ENCODE assay signal across 28 cellular contexts in genomic region chr2:16006537-16007166, GRCh38.
DNase-seq lines count a peak whose midpoint lies in the region; ATAC-seq, FAIRE-seq and TF ChIP-seq lines count a peak whose summit lies in the region.
"Had no signal": no experiment of that assay in that cellular context is flagged by ENCODE, and none has a peak within 500 bp of the region (broad histone marks: within the 10 kb centered on the region; RNA-seq: fewer than 3 reads in every experiment).

No MANE protein-coding gene starts in this region.

- peaks cover 6 to 27% (median 20%) of the 10 kb centered on the region in 5 experiments for H3K9me3 Mint-ChIP-seq in brain
- no peaks in the 10 kb centered on the region for H3K9me3 Mint-ChIP-seq in T-helper 2 cell treated with Interferon-gamma antibody and Interleukin-4, amounts not matched to agents 5 μg/mL and 100 μg/mL, for 36 hours
- H3K9me3 Mint-ChIP-seq: activated naive CD4-positive, alpha-beta T cell treated with anti-CD3 and anti-CD28 coated beads for 36 hours; activated T-cell treated with anti-CD3 and anti-CD28 coated beads, Interleukin-2, amount 50 U/mL, for 72 hours had no signal

- no peaks in the 10 kb centered on the region for H3K79me2 ChIP-seq in HepG2 (ENCODE audit: insufficient read depth, low read length)
- no peaks in the 10 kb centered on the region for H3K79me2 ChIP-seq in smooth muscle cell (ENCODE audit: low read depth)

- peak overlapping the region in 3 of 5 experiments; percentile 11 to 76 (median 35) for H3K27ac Mint-ChIP-seq in brain
- no peak overlapping the region for H3K27ac Mint-ChIP-seq in T-helper 2 cell treated with Interferon-gamma antibody and Interleukin-4, amounts not matched to agents 5 μg/mL and 100 μg/mL, for 36 hours
- H3K27ac Mint-ChIP-seq: activated CD8-positive, alpha-beta memory T cell treated with anti-CD3 and anti-CD28 coated beads, Interleukin-2, amount 10 ng/mL, durations not matched to agents 7 days and 5 days; activated naive CD4-positive, alpha-beta T cell treated with anti-CD3 and anti-CD28 coated beads for 36 hours; activated T-cell treated with anti-CD3 and anti-CD28 coated beads, Interleukin-2, amount 50 U/mL, for 72 hours; WTC11 had no signal

- no TSS peak for BruUV-seq in HepG2 (replicated peaks; lab: Mats Ljungman, UMichigan)

- DNase-seq in DMS53 (lab: John Stamatoyannopoulos, UW), result peak; percentile 68
- DNase-seq in HepG2 (ENCODE audit: low spot score), result no peak
- DNase-seq in smooth muscle cell (lab: John Stamatoyannopoulos, UW; ENCODE audit: unreplicated experiment), result no peak
- no peak for DNase-seq in spleen
- DNase-seq in stimulated activated CD4-positive, alpha-beta T cell treated with anti-CD3 and anti-CD28 coated beads, Interleukin-4, amount 100 ng/mL, for 24 hours, result no peak
- no peak for DNase-seq in ACHN
- no peak for DNase-seq in T-helper 2 cell treated with Interferon-gamma antibody and Interleukin-4, amounts not matched to agents 5 μg/mL and 100 μg/mL, for 36 hours (ENCODE audit: low spot score)
- DNase-seq: activated CD4-positive, alpha-beta T cell treated with anti-CD3 and anti-CD28 coated beads, Interleukin-2, amount 50 U/mL, for 1 hour; activated CD8-positive, alpha-beta memory T cell treated with anti-CD3 and anti-CD28 coated beads, Interleukin-2, amount 10 ng/mL, durations not matched to agents 7 days and 5 days; activated naive CD4-positive, alpha-beta T cell treated with anti-CD3 and anti-CD28 coated beads for 36 hours; activated T-cell treated with anti-CD3 and anti-CD28 coated beads, Interleukin-2, amount 50 U/mL, for 72 hours; caudate nucleus; DMS 273 treated with DMSO at 0.1 percent for 48 hours; foreskin fibroblast; IMR-90; left ventricle myocardium inferior; midbrain; NCI-H1105; NCI-H2029; NCI-H748 treated with DMSO at 0.1 percent for 48 hours; posterior cingulate gyrus; stimulated activated CD4-positive, alpha-beta T cell treated with anti-CD3 and anti-CD28 coated beads, Interleukin-15, amount 100 ng/mL, for 24 hours; T1000; uterus had no signal

- POLR2A ChIA-PET in HepG2 (lab: Yijun Ruan, JAX), result no interaction called here

- peaks cover 6% of the 10 kb centered on the region for H3K4me1 Mint-ChIP-seq in brain
- no peaks in the 10 kb centered on the region for H3K4me1 Mint-ChIP-seq in T-helper 2 cell treated with Interferon-gamma antibody and Interleukin-4, amounts not matched to agents 5 μg/mL and 100 μg/mL, for 36 hours (ENCODE audit: low read depth)
- H3K4me1 Mint-ChIP-seq: activated CD8-positive, alpha-beta memory T cell treated with anti-CD3 and anti-CD28 coated beads, Interleukin-2, amount 10 ng/mL, durations not matched to agents 7 days and 5 days had no signal

- no peak overlapping the region for H3K9ac ChIP-seq in HepG2 (ENCODE audit: insufficient read depth, low read depth, low read length)
- H3K9ac ChIP-seq in smooth muscle cell (ENCODE audit: low read depth), result peak overlapping the region; percentile 32

- H3K36me3 Mint-ChIP-seq in brain, result peaks cover 3% of the 10 kb centered on the region
- no peaks in the 10 kb centered on the region for H3K36me3 Mint-ChIP-seq in T-helper 2 cell treated with Interferon-gamma antibody and Interleukin-4, amounts not matched to agents 5 μg/mL and 100 μg/mL, for 36 hours (ENCODE audit: low read depth)
- H3K36me3 Mint-ChIP-seq: activated CD8-positive, alpha-beta memory T cell treated with anti-CD3 and anti-CD28 coated beads, Interleukin-2, amount 10 ng/mL, durations not matched to agents 7 days and 5 days had no signal

- WGBS in HepG2 (ENCODE audit: low lambda C conversion rate), result 61% methylated on average over 4 of the region's 4 CpGs
- WGBS in smooth muscle cell (ENCODE audit: low lambda C conversion rate), result 40% methylated on average over 4 of the region's 4 CpGs
- 74 to 92% (median 86%) methylated on average over 4 of the region's 4 CpGs for WGBS in spleen, 5 donors

- ATAC-seq in HepG2, result peak; percentile 63; the same call in 2 of the 3 replicates
- ATAC-seq: activated CD8-positive, alpha-beta memory T cell treated with anti-CD3 and anti-CD28 coated beads, Interleukin-2, amount 10 ng/mL, durations not matched to agents 7 days and 5 days; WTC11 had no signal

- H3K27me3 Mint-ChIP-seq in brain, result peaks cover 5% of the 10 kb centered on the region
- H3K27me3 Mint-ChIP-seq in T-helper 2 cell treated with Interferon-gamma antibody and Interleukin-4, amounts not matched to agents 5 μg/mL and 100 μg/mL, for 36 hours (ENCODE audit: low read depth), result no peaks in the 10 kb centered on the region
- H3K27me3 Mint-ChIP-seq: activated CD8-positive, alpha-beta memory T cell treated with anti-CD3 and anti-CD28 coated beads, Interleukin-2, amount 10 ng/mL, durations not matched to agents 7 days and 5 days had no signal

- TF ChIP-seq POLR2A in HepG2 (IDR thresholded peaks at IDR 0.05; ENCODE audit: insufficient read depth in 1 of 2, low read depth in 2 of 2, low read length in 2 of 2) (no peak), spleen (IDR thresholded peaks at IDR 0.05) (no peak)

- in situ Hi-C loops in HepG2 (cut with HindIII; ENCODE audit: extremely low pct_ligation_motif_present, low pct_unique_long_range_greater_than_20kb) (no loop called here), ACHN (cut with HindIII; ENCODE audit: low pct_ligation_motif_present, low pct_unique_long_range_greater_than_20kb, low sequenced_read_pairs) (no loop called here)

- no peak for TF ChIP-seq RAD21 in HepG2 (CRISPR knock-in tag; IDR thresholded peaks at IDR 0.05)

- no peaks in the 10 kb centered on the region for H3F3A ChIP-seq in smooth muscle cell (ENCODE audit: low read depth)

- no peak overlapping the region for H3K4me3 Mint-ChIP-seq in brain
- no peak overlapping the region for H3K4me3 Mint-ChIP-seq in T-helper 2 cell treated with Interferon-gamma antibody and Interleukin-4, amounts not matched to agents 5 μg/mL and 100 μg/mL, for 36 hours
- H3K4me3 Mint-ChIP-seq: activated CD8-positive, alpha-beta memory T cell treated with anti-CD3 and anti-CD28 coated beads, Interleukin-2, amount 10 ng/mL, durations not matched to agents 7 days and 5 days; activated naive CD4-positive, alpha-beta T cell treated with anti-CD3 and anti-CD28 coated beads for 36 hours; activated T-cell treated with anti-CD3 and anti-CD28 coated beads, Interleukin-2, amount 50 U/mL, for 72 hours; WTC11 had no signal

- no peak for FAIRE-seq in HepG2 (lab: Jason Lieb, UNC)

- CTCF ChIA-PET in HepG2 (lab: Yijun Ruan, JAX; ENCODE audit: low intra/inter-chr PET ratio, low total read pairs), result no interaction called here

- intact Hi-C loops in HepG2 (cut with micrococcal nuclease; ENCODE audit: unreplicated experiment), result loop anchor here (1.0 kb wide), 1 partner anchor 64 kb away; no protein-coding TSS in a partner anchor
- intact Hi-C loops in spleen (cut with DNase I; ENCODE audit: low total_unique reads), result no loop called here

- TF ChIP-seq CTCF in brain (conservative IDR thresholded peaks at IDR 0.05), result no peak
- TF ChIP-seq CTCF in HepG2 (CRISPR knock-in tag; IDR thresholded peaks at IDR 0.05), result no peak
- TF ChIP-seq CTCF in smooth muscle cell (IDR thresholded peaks at IDR 0.05; ENCODE audit: borderline replicate concordance, insufficient read depth, poor library complexity, severe bottlenecking), result no peak
- no peak for TF ChIP-seq CTCF in spleen (IDR thresholded peaks at IDR 0.05 in 8 of 11, conservative IDR thresholded peaks at IDR 0.05 in 3 of 11)

- no peaks in the 10 kb centered on the region; a peak in 2 of 5 replicates for H3K27me3 ChIP-seq in HepG2 (ENCODE audit: control insufficient read depth in 1 of 2, insufficient read depth in 2 of 2, low read length in 2 of 2)
- no peaks in the 10 kb centered on the region for H3K27me3 ChIP-seq in smooth muscle cell (ENCODE audit: low read depth)
- peaks cover 0 to 12% (median 3%) of the 10 kb centered on the region in 7 donors for H3K27me3 ChIP-seq in spleen (replicated peaks in 1 of 7)
- H3K27me3 ChIP-seq: right lobe of liver, uterus had no signal

- H3K36me3 ChIP-seq in HepG2 (replicated peaks in 1 of 2; ENCODE audit: control insufficient read depth in 1 of 2, insufficient read depth in 2 of 2, low read length in 2 of 2) (no peaks in the 10 kb centered on the region), smooth muscle cell (ENCODE audit: low read depth) (no peaks in the 10 kb centered on the region), spleen (no peaks in the 10 kb centered on the region)
- H3K36me3 ChIP-seq: left ventricle myocardium inferior, right lobe of liver, uterus had no signal

- H3K4me1 ChIP-seq in HepG2 (ENCODE audit: insufficient read depth, low read length), result peaks cover 18% of the 10 kb centered on the region
- H3K4me1 ChIP-seq in smooth muscle cell (ENCODE audit: low read depth), result no peaks in the 10 kb centered on the region
- peaks cover 0 to 5% (median 0%) of the 10 kb centered on the region in 6 donors for H3K4me1 ChIP-seq in spleen
- H3K4me1 ChIP-seq: left ventricle myocardium inferior, right lobe of liver, uterus had no signal

- H3K4me2 ChIP-seq in HepG2 (ENCODE audit: low read depth, low read length), result peak overlapping the region; percentile 48
- H3K4me2 ChIP-seq in smooth muscle cell, result peak overlapping the region; percentile 13

- no peak overlapping the region for H3K27ac ChIP-seq in HepG2 (ENCODE audit: extremely low read length, insufficient read depth, low read length)
- peak overlapping the region; percentile 63 for H3K27ac ChIP-seq in smooth muscle cell (ENCODE audit: low read depth)
- H3K27ac ChIP-seq in spleen, result no peak overlapping the region
- H3K27ac ChIP-seq: C4-2B, left ventricle myocardium inferior, right lobe of liver, uterus had no signal

- H4K20me1 ChIP-seq in HepG2 (ENCODE audit: insufficient read depth, low read length) (no peaks in the 10 kb centered on the region), smooth muscle cell (ENCODE audit: low read depth) (no peaks in the 10 kb centered on the region)

- no peak for TF ChIP-seq EP300 in HepG2 (IDR thresholded peaks at IDR 0.05; ENCODE audit: low read depth in 2 of 2, low read length in 2 of 2)
- no peak for TF ChIP-seq EP300 in HepG2 (CRISPR knock-in tag; IDR thresholded peaks at IDR 0.05; ENCODE audit: borderline replicate concordance)

- H3K9me3 ChIP-seq in HepG2 (ENCODE audit: low read length) (no peaks in the 10 kb centered on the region), smooth muscle cell (replicated peaks; ENCODE audit: low read depth) (no peaks in the 10 kb centered on the region), spleen (no peaks in the 10 kb centered on the region)
- H3K9me3 ChIP-seq: right lobe of liver, uterus had no signal

- H2AFZ ChIP-seq in HepG2 (ENCODE audit: low read length) (peak overlapping the region; percentile 49), smooth muscle cell (ENCODE audit: low read depth) (peak overlapping the region; percentile 2)

- H3K4me3 ChIP-seq in HepG2 (replicated peaks in 1 of 3; ENCODE audit: insufficient read depth in 1 of 3, low read depth in 2 of 3, low read length in 3 of 3) (no peak overlapping the region), smooth muscle cell (no peak overlapping the region), spleen (no peak overlapping the region)
- H3K4me3 ChIP-seq: left ventricle myocardium inferior, right lobe of liver, uterus had no signal

TF ChIP-seq in HepG2, 621 proteins besides CTCF, POLR2A, EP300 and RAD21 (continues in another document):
- no peak for TF ChIP-seq SOX6 (IDR thresholded peaks at IDR 0.05)
- peak; percentile 6; the same call in 1 of the 2 replicates for TF ChIP-seq SOX6 (CRISPR knock-in tag; IDR thresholded peaks at IDR 0.05)
